In genomic region chr3:12447075-12447474, GRCh38 we compare ENCODE assay signal across 20 cellular contexts.
"Had no signal": no experiment of that assay in that cellular context is flagged by ENCODE, and none has a peak within 500 bp of the region (broad histone marks: within the 10 kb centered on the region; RNA-seq: fewer than 3 reads in every experiment).

No MANE protein-coding gene starts in this region.

- DNase-seq: Karpas-422, KG1, MM.1S, NCI-H1092 treated with DMSO at 0.1 percent for 48 hours, NCI-H1436, NCI-H187, NCI-H2029, NCI-H2081 treated with DMSO at 0.1 percent for 48 hours, NCI-H2171, NCI-H226, NCI-H446, NCI-H510A, NCI-H524 treated with DMSO at 0.1 percent for 48 hours, NCI-H69, NCI-H774, Right ventricle myocardium superior, RPMI8226, SIG-M5 had no signal

- H3K27me3 ChIP-seq: SJSA1 had no signal

- H3K4me1 ChIP-seq: SJSA1 had no signal

- H3K27ac ChIP-seq: SJSA1, SK-N-MC had no signal

- H3K9me3 ChIP-seq: SJSA1 had no signal

- H3K4me3 ChIP-seq: SJSA1, SK-N-MC had no signal

- H3K36me3 ChIP-seq: SJSA1 had no signal
